In genomic region chr3:119194237-119195150, GRCh38 we compare ENCODE assay signal across 1 cellular context.
TF ChIP-seq lines count a peak whose summit lies in the region.

No MANE protein-coding gene starts in this region.

TF ChIP-seq in SK-N-SH treated with all-trans-retinoic acid at 6 μM for 48 hours, 23 proteins besides CTCF, POLR2A, EP300 and RAD21:
- TF ChIP-seq SNAI2 (CRISPR knock-in tag; IDR thresholded peaks at IDR 0.05) (no peak), GLIS3 (CRISPR knock-in tag; IDR thresholded peaks at IDR 0.05) (no peak), ZNF70 (CRISPR knock-in tag; IDR thresholded peaks at IDR 0.05) (no peak), ZFP30 (CRISPR knock-in tag; IDR thresholded peaks at IDR 0.05) (no peak), ARNTL (CRISPR knock-in tag; IDR thresholded peaks at IDR 0.05; ENCODE audit: borderline replicate concordance, low read depth) (no peak), CSDC2 (CRISPR knock-in tag; IDR thresholded peaks at IDR 0.05) (no peak)
